In genomic region chr20:13232999-13233398, GRCh38 we compare ENCODE assay signal across 30 cellular contexts. TPM values are rescaled to one million over a fixed set of nuclear protein-coding genes. Genes with fewer than 3 reads are reported as not detected.
"Had no signal": no experiment of that assay in that cellular context is flagged by ENCODE, and none has a peak within 500 bp of the region (broad histone marks: within the 10 kb centered on the region; RNA-seq: fewer than 3 reads in every experiment).

No MANE protein-coding gene starts in this region.

- ATAC-seq: natural killer cell; psoas muscle; right cardiac atrium; sciatic nerve; stimulated activated effector memory CD8-positive, alpha-beta T cell treated with anti-CD3 and anti-CD28 coated beads, Interleukin-12 subunit alpha, Interleukin-12 subunit beta, amount 100 ng/mL, for 72 hours; stimulated activated naive B cell treated with anti-CD40 and anti-IgM and Interleukin-4, amounts not matched to agents 10 μg/mL and 1 μg/mL and 100 μg/mL, for 72 hours; stimulated activated naive CD8-positive, alpha-beta T cell treated with anti-CD3 and anti-CD28 coated beads, Interleukin-15, amount 100 ng/mL, for 72 hours; upper lobe of right lung had no signal

- H3K4me3 Mint-ChIP-seq: naive B cell; natural killer cell; nephron; neural progenitor cell; stimulated activated effector memory CD8-positive, alpha-beta T cell treated with anti-CD3 and anti-CD28 coated beads, Interleukin-12 subunit alpha, Interleukin-12 subunit beta, amount 100 ng/mL, for 72 hours; stimulated activated naive B cell treated with anti-CD40 and anti-IgM and Interleukin-4, amounts not matched to agents 10 μg/mL and 1 μg/mL and 100 μg/mL, for 72 hours; stimulated activated naive CD8-positive, alpha-beta T cell treated with anti-CD3 and anti-CD28 coated beads, Interleukin-15, amount 100 ng/mL, for 72 hours; type B pancreatic cell had no signal

- H3K9me3 ChIP-seq: ovary, psoas muscle, suprapubic skin, testis, tibial artery, transverse colon, upper lobe of right lung, uterus had no signal

- H3K36me3 Mint-ChIP-seq: naive B cell; natural killer cell; neural progenitor cell; stimulated activated effector memory CD8-positive, alpha-beta T cell treated with anti-CD3 and anti-CD28 coated beads, Interleukin-12 subunit alpha, Interleukin-12 subunit beta, amount 100 ng/mL, for 72 hours had no signal

- H3K4me2 ChIP-seq: neural progenitor cell had no signal

- H3K79me2 ChIP-seq: parathyroid adenoma had no signal

- H2AFZ ChIP-seq: neural progenitor cell, parathyroid adenoma had no signal

- DNase-seq: naive B cell; natural killer cell; occipital lobe; ovary; posterior cingulate gyrus; psoas muscle; right cardiac atrium; small intestine; stimulated activated CD4-positive, alpha-beta T cell treated with anti-CD3 and anti-CD28 coated beads, Interleukin-15, amount 100 ng/mL, for 24 hours; stimulated activated CD4-positive, alpha-beta T cell treated with anti-CD3 and anti-CD28 coated beads, Interleukin-2, amount 100 ng/mL, for 24 hours; stimulated activated CD4-positive, alpha-beta T cell treated with anti-CD3 and anti-CD28 coated beads, Interleukin-2, amount 100 ng/mL, for 48 hours; stimulated activated CD4-positive, alpha-beta T cell treated with anti-CD3 and anti-CD28 coated beads, Interleukin-4, amount 100 ng/mL, for 24 hours; stimulated activated naive B cell treated with anti-CD40 and anti-IgM and Interleukin-4, amounts not matched to agents 10 μg/mL and 1 μg/mL and 100 μg/mL, for 72 hours; stimulated activated naive CD4-positive, alpha-beta T cell treated with Interleukin-2 at 50 U/mL for 16 hours; stimulated activated naive CD8-positive, alpha-beta T cell treated with anti-CD3 and anti-CD28 coated beads, Interleukin-15, amount 100 ng/mL, for 72 hours; substantia nigra; testis; tibial artery; transverse colon; upper lobe of right lung; uterus had no signal

- H3K4me3 ChIP-seq: neural progenitor cell, ovary, psoas muscle, suprapubic skin, testis, tibial artery, transverse colon, upper lobe of right lung, uterus had no signal

- FAIRE-seq: small intestine had no signal

- H3K27ac ChIP-seq: neural progenitor cell, ovary, parathyroid adenoma, psoas muscle, suprapubic skin, testis, tibial artery, transverse colon, upper lobe of right lung, uterus had no signal

- H3K27me3 ChIP-seq: neural progenitor cell, ovary, suprapubic skin, testis, tibial artery, transverse colon, upper lobe of right lung, uterus had no signal

- H3K9ac ChIP-seq: neural progenitor cell, parathyroid adenoma had no signal

- H3K4me1 Mint-ChIP-seq: naive B cell, nephron had no signal

- H3K27me3 Mint-ChIP-seq: progenitor cell of endocrine pancreas; stimulated activated naive CD8-positive, alpha-beta T cell treated with anti-CD3 and anti-CD28 coated beads, Interleukin-15, amount 100 ng/mL, for 72 hours had no signal

- H3K9me3 Mint-ChIP-seq: natural killer cell; neural progenitor cell; stimulated activated naive CD8-positive, alpha-beta T cell treated with anti-CD3 and anti-CD28 coated beads, Interleukin-15, amount 100 ng/mL, for 72 hours had no signal

- H3K27ac Mint-ChIP-seq: naive B cell; natural killer cell; nephron; neural progenitor cell; progenitor cell of endocrine pancreas; stimulated activated effector memory CD8-positive, alpha-beta T cell treated with anti-CD3 and anti-CD28 coated beads, Interleukin-12 subunit alpha, Interleukin-12 subunit beta, amount 100 ng/mL, for 72 hours; stimulated activated naive B cell treated with anti-CD40 and anti-IgM and Interleukin-4, amounts not matched to agents 10 μg/mL and 1 μg/mL and 100 μg/mL, for 72 hours; stimulated activated naive CD8-positive, alpha-beta T cell treated with anti-CD3 and anti-CD28 coated beads, Interleukin-15, amount 100 ng/mL, for 72 hours; type B pancreatic cell had no signal

- H3K4me1 ChIP-seq: parathyroid adenoma, psoas muscle, testis, transverse colon, upper lobe of right lung, uterus had no signal

- H3K36me3 ChIP-seq: neural progenitor cell, ovary, suprapubic skin, tibial artery, transverse colon, upper lobe of right lung, uterus had no signal

RNA-seq across cellular contexts. Expression of gene ISM1, which starts 11.9 kb away (rescaled TPM):
- polyA plus RNA-seq: neural cell had no signal
